3 cellular contexts compared by ENCODE assay signal in genomic region chr7:3021224-3021623, GRCh38. TPM values are rescaled to one million over a fixed set of nuclear protein-coding genes. Genes with fewer than 3 reads are reported as not detected.
"Had no signal": no experiment of that assay in that cellular context is flagged by ENCODE, and none has a peak within 500 bp of the region (broad histone marks: within the 10 kb centered on the region; RNA-seq: fewer than 3 reads in every experiment).

No MANE protein-coding gene starts in this region.

RNA-seq across cellular contexts. Expression of gene CARD11, which starts 22.4 kb away (rescaled TPM):
- total RNA-seq: HepG2, SK-MEL-5 had no signal
- polyA plus RNA-seq: SK-N-SH had no signal
